Comparison of ENCODE assay signal across 8 cellular contexts in the genomic region with DNA sequence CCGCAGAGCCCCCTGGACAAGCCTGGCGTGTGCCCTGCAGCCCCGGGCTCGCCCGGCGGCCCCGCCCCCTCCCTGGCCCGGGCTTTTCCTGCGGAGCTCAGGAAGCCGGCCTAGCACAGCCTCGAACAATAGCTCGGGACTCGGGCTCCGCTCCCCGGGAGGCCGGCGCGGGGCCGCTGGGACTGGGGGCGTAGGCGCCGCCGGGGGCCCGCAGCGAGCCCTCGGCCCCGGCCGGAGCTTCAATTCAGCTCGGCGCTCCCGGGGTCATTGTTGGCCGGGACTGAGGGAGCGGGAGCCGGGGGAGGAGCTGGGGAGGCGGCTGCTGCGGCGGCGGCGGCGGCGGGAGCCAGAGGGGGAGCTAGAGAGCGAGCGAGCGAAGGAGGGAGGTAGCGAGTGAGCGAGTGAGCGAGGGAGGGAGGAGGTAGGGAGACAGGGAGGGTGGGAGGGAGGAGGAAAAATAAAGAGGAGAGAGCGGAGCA. TPM values are rescaled to one million over a fixed set of nuclear protein-coding genes. Genes with fewer than 3 reads are reported as not detected.
A peak's percentile ranks its signal among the peaks of the same experiment; 100 is the strongest.
DNase-seq lines count a peak whose midpoint lies in the region; ATAC-seq, FAIRE-seq and TF ChIP-seq lines count a peak whose summit lies in the region.

No MANE protein-coding gene starts in this region.

- TF ChIP-seq POLR2A in vagina (IDR thresholded peaks at IDR 0.05), result no peak

- H3K9me3 ChIP-seq in astrocyte (ENCODE audit: insufficient read depth, low read depth, low read length) (no peaks in the 10 kb centered on the region), hepatocyte (ENCODE audit: low read depth) (no peaks in the 10 kb centered on the region), vagina (no peaks in the 10 kb centered on the region)

- DNase-seq in GM03348 (ENCODE audit: low spot score), result peak; percentile 97
- peak; percentile 73 for DNase-seq in NCI-H1417 treated with DMSO at 0.1 percent for 48 hours (lab: John Stamatoyannopoulos, UW)
- peak; percentile 65 for DNase-seq in T-helper 2 cell treated with Interferon-gamma antibody and Interleukin-4, amounts not matched to agents 5 μg/mL and 100 μg/mL, for 36 hours (ENCODE audit: low spot score)
- peak; percentile 68 for DNase-seq in astrocyte (ENCODE audit: low read depth)
- peak; percentile 94 for DNase-seq in hepatocyte (ENCODE audit: low spot score)
- DNase-seq in vagina (ENCODE audit: extremely low spot score in 2 of 2), result no peak

- WGBS in hepatocyte (ENCODE audit: low lambda C conversion rate, missing lambda C conversion rate), result 0% methylated on average over 9 of the region's 48 CpGs

- no peak for FAIRE-seq in astrocyte (lab: Jason Lieb, UNC)

- TF ChIP-seq CTCF in astrocyte (IDR thresholded peaks at IDR 0.05; ENCODE audit: insufficient read depth, low read depth, low read length) (no peak), hepatocyte (IDR thresholded peaks at IDR 0.05; ENCODE audit: poor library complexity) (peak; percentile 75), vagina (IDR thresholded peaks at IDR 0.05) (peak in 2 of 3 experiments; percentile 37 to 67)

- peaks cover 10% of the 10 kb centered on the region for H3K4me1 Mint-ChIP-seq in T-helper 2 cell treated with Interferon-gamma antibody and Interleukin-4, amounts not matched to agents 5 μg/mL and 100 μg/mL, for 36 hours (ENCODE audit: low read depth)
- peaks cover 16% of the 10 kb centered on the region for H3K4me1 Mint-ChIP-seq in astrocyte (ENCODE audit: low read depth, unreplicated experiment)

- H3K9ac ChIP-seq in astrocyte (ENCODE audit: low read length), result peak overlapping the region; percentile 86
- H3K9ac ChIP-seq in rectal smooth muscle tissue (ENCODE audit: low read length), result no peak overlapping the region

- no peaks in the 10 kb centered on the region for H3K9me2 ChIP-seq in hepatocyte (replicated peaks; ENCODE audit: insufficient read depth)

- H3K27me3 ChIP-seq in astrocyte (ENCODE audit: insufficient read depth, low read length) (no peaks in the 10 kb centered on the region), hepatocyte (peaks cover 17% of the 10 kb centered on the region), rectal smooth muscle tissue (ENCODE audit: control insufficient read depth, insufficient read depth, low read length) (peaks cover 2% of the 10 kb centered on the region), vagina (no peaks in the 10 kb centered on the region)

- peak overlapping the region; percentile 98 for H2AFZ ChIP-seq in astrocyte (ENCODE audit: low read depth, low read length)
- H2AFZ ChIP-seq in hepatocyte, result peak overlapping the region; percentile 94

- no peaks in the 10 kb centered on the region for H3K36me3 ChIP-seq in astrocyte (ENCODE audit: insufficient read depth, low read length)
- H3K36me3 ChIP-seq in hepatocyte (replicated peaks; ENCODE audit: insufficient read depth, low read depth), result no peaks in the 10 kb centered on the region
- H3K36me3 ChIP-seq in rectal smooth muscle tissue (ENCODE audit: control insufficient read depth, insufficient read depth, low read length), result no peaks in the 10 kb centered on the region
- no peaks in the 10 kb centered on the region for H3K36me3 ChIP-seq in vagina

- H3K4me3 ChIP-seq in astrocyte (ENCODE audit: insufficient read depth, low read depth, low read length) (peak overlapping the region; percentile 83), hepatocyte (peak overlapping the region; percentile 95), rectal smooth muscle tissue (ENCODE audit: low read length) (peak overlapping the region; percentile 64), vagina (peak overlapping the region; percentile 66 to 78)

- H4K20me1 ChIP-seq in astrocyte (ENCODE audit: insufficient read depth, low read length) (peaks cover 38% of the 10 kb centered on the region), hepatocyte (ENCODE audit: insufficient read depth, poor library complexity, severe bottlenecking) (no peaks in the 10 kb centered on the region)

- ATAC-seq in HG02623 (IDR thresholded peaks at IDR 0.05; ENCODE audit: unreplicated experiment), result peak; percentile 92

- no peaks in the 10 kb centered on the region for H3K36me3 Mint-ChIP-seq in T-helper 2 cell treated with Interferon-gamma antibody and Interleukin-4, amounts not matched to agents 5 μg/mL and 100 μg/mL, for 36 hours (ENCODE audit: low read depth)
- H3K36me3 Mint-ChIP-seq in astrocyte (ENCODE audit: low read depth, unreplicated experiment), result peaks cover 2% of the 10 kb centered on the region

- H3K4me2 ChIP-seq in astrocyte (ENCODE audit: low read length) (peak overlapping the region; percentile 100), hepatocyte (peak overlapping the region; percentile 98)

- peak overlapping the region; percentile 48 for H3K27ac ChIP-seq in astrocyte (ENCODE audit: low read depth, low read length)
- H3K27ac ChIP-seq in hepatocyte, result peak overlapping the region; percentile 90
- no peak overlapping the region for H3K27ac ChIP-seq in rectal smooth muscle tissue (ENCODE audit: low read depth, low read length)
- H3K27ac ChIP-seq in vagina, result peak overlapping the region; percentile 71

- intact Hi-C loops in vagina (cut with DNase I), result loop anchor here (1.0 to 2.0 kb wide), 2 partner anchors 216 to 240 kb away; no protein-coding TSS in a partner anchor

- no peak overlapping the region for H3K27ac Mint-ChIP-seq in T-helper 2 cell treated with Interferon-gamma antibody and Interleukin-4, amounts not matched to agents 5 μg/mL and 100 μg/mL, for 36 hours
- H3K27ac Mint-ChIP-seq in astrocyte (ENCODE audit: unreplicated experiment), result no peak overlapping the region

- no peaks in the 10 kb centered on the region for H3K9me3 Mint-ChIP-seq in T-helper 2 cell treated with Interferon-gamma antibody and Interleukin-4, amounts not matched to agents 5 μg/mL and 100 μg/mL, for 36 hours
- H3K9me3 Mint-ChIP-seq in astrocyte (ENCODE audit: unreplicated experiment), result no peaks in the 10 kb centered on the region

- peaks cover 18% of the 10 kb centered on the region for H3K4me1 ChIP-seq in astrocyte (ENCODE audit: insufficient read depth, low read length)
- H3K4me1 ChIP-seq in hepatocyte (ENCODE audit: insufficient read depth), result no peaks in the 10 kb centered on the region
- peaks cover 3% of the 10 kb centered on the region for H3K4me1 ChIP-seq in rectal smooth muscle tissue (ENCODE audit: control insufficient read depth, insufficient read depth, low read length)
- H3K4me1 ChIP-seq in vagina, result peaks cover 15% of the 10 kb centered on the region

- peaks cover 41% of the 10 kb centered on the region for H3K79me2 ChIP-seq in astrocyte (ENCODE audit: insufficient read depth, low read length)
- peaks cover 13% of the 10 kb centered on the region for H3K79me2 ChIP-seq in hepatocyte

- H3K4me3 Mint-ChIP-seq in T-helper 2 cell treated with Interferon-gamma antibody and Interleukin-4, amounts not matched to agents 5 μg/mL and 100 μg/mL, for 36 hours, result no peak overlapping the region
- H3K4me3 Mint-ChIP-seq in astrocyte (ENCODE audit: unreplicated experiment), result peak overlapping the region; percentile 79

- peaks cover 33% of the 10 kb centered on the region for H3K27me3 Mint-ChIP-seq in T-helper 2 cell treated with Interferon-gamma antibody and Interleukin-4, amounts not matched to agents 5 μg/mL and 100 μg/mL, for 36 hours (ENCODE audit: low read depth)
- peaks cover 4% of the 10 kb centered on the region for H3K27me3 Mint-ChIP-seq in astrocyte (ENCODE audit: low read depth, unreplicated experiment)

RNA-seq across cellular contexts. Expression of gene KALRN, which starts 0.2 kb away (rescaled TPM):
- 28.6 and 29.2 TPM in 2 replicates for total RNA-seq in astrocyte
- 29.3 and 42.2 TPM in 2 replicates for total RNA-seq in hepatocyte
- polyA plus RNA-seq in hepatocyte, result 22.9 and 26.0 TPM in 2 replicates
- 48.1 TPM for total RNA-seq in vagina

RNA-seq across cellular contexts. Expression of gene ROPN1, which starts 41.0 kb away (rescaled TPM):
- total RNA-seq in astrocyte (not detected in 2 replicates), hepatocyte (not detected in 2 replicates), vagina (not detected)
- polyA plus RNA-seq in hepatocyte, result not detected in 2 replicates

Comparison
In these comparisons a context has a peak if more than half of its experiments do, and no peak if none do; other contexts are left out.
1. DNase-seq: peak in GM03348 (single experiment), NCI-H1417 treated with DMSO at 0.1 percent for 48 hours (single experiment), T-helper 2 cell treated with Interferon-gamma antibody and Interleukin-4, amounts not matched to agents 5 μg/mL and 100 μg/mL, for 36 hours (single experiment), astrocyte (single experiment) and hepatocyte (single experiment); none in vagina (0 of 2).
2. Peak in every context shown above with its lines, with median percentiles within 50 percentile points of each other: H3K4me3 ChIP-seq.